15 cellular contexts compared by ENCODE assay signal in genomic region chr10:10911035-10911434, GRCh38.
A peak's percentile ranks its signal among the peaks of the same experiment; 100 is the strongest.
DNase-seq lines count a peak whose midpoint lies in the region; ATAC-seq and TF ChIP-seq lines count a peak whose summit lies in the region.
"Had no signal": no experiment of that assay in that cellular context is flagged by ENCODE, and none has a peak within 500 bp of the region (broad histone marks: within the 10 kb centered on the region; RNA-seq: fewer than 3 reads in every experiment).

No MANE protein-coding gene starts in this region.

- DNase-seq in PC-9, result no peak
- no peak for DNase-seq in esophagus squamous epithelium (lab: John Stamatoyannopoulos, UW)
- no peak for DNase-seq in cortex of kidney (lab: John Stamatoyannopoulos, UW)
- no peak for DNase-seq in CD4-positive, alpha-beta T cell
- no peak for DNase-seq in activated CD4-positive, alpha-beta T cell treated with anti-CD3 and anti-CD28 coated beads, Interleukin-2, amount 10 ng/mL, durations not matched to agents 24 days and 14 days
- no peak for DNase-seq in NCI-H1092 treated with DMSO at 0.1 percent for 48 hours (lab: John Stamatoyannopoulos, UW)
- DNase-seq: activated CD4-positive, alpha-beta memory T cell treated with anti-CD3 and anti-CD28 coated beads, Interleukin-2, amount 10 ng/mL, durations not matched to agents 7 days and 5 days; activated naive CD4-positive, alpha-beta T cell treated with anti-CD3 and anti-CD28 coated beads, Interleukin-2, amount 50 U/mL, for 16 hours; Kasumi-1; NCI-H2081 treated with DMSO at 0.1 percent for 48 hours; T-helper 1 cell had no signal

- H3K9me2 ChIP-seq in PC-9 (ENCODE audit: insufficient read depth), result no peaks in the 10 kb centered on the region

- no peaks in the 10 kb centered on the region for H3K79me2 ChIP-seq in PC-9 (ENCODE audit: low read depth)

- intact Hi-C loops in PC-9 (cut with micrococcal nuclease; ENCODE audit: unreplicated experiment), result loop anchor here (1.0 kb wide), 2 partner anchors 39 to 116 kb away; no protein-coding TSS in a partner anchor
- intact Hi-C loops in esophagus squamous epithelium (cut with DNase I), result no loop called here
- intact Hi-C loops in CD4-positive, alpha-beta T cell (cut with DNase I, micrococcal nuclease), result no loop called here
- intact Hi-C loops in activated CD4-positive, alpha-beta T cell treated with anti-CD3 and anti-CD28 coated beads, Interleukin-2, amount 10 ng/mL, durations not matched to agents 24 days and 14 days (cut with micrococcal nuclease), result no loop called here

- BruUV-seq in PC-9 (replicated peaks; lab: Mats Ljungman, UMichigan), result no TSS peak

- POLR2A ChIA-PET in PC-9 (lab: Charles Lee; ENCODE audit: unreplicated experiment), result no interaction called here
- POLR2A ChIA-PET in CD4-positive, alpha-beta T cell (lab: Charles Lee), result no interaction called here

- H3K27ac ChIP-seq in PC-9 (no peak overlapping the region), esophagus squamous epithelium (peak overlapping the region; percentile 35 to 79 (median 65)), temporal lobe (ENCODE audit: low read depth, low read length) (peak overlapping the region; percentile 27)
- H3K27ac ChIP-seq in CD4-positive, alpha-beta T cell (ENCODE audit: low read depth, low read length), result no peak overlapping the region
- H3K27ac ChIP-seq: BLaER1 treated with 17β-estradiol and CSF1 and Interleukin-3, amounts not matched to agents 10 nM and 100 nM; colonic mucosa had no signal

- CTCF ChIA-PET in PC-9 (lab: Charles Lee), result no interaction called here
- CTCF ChIA-PET in CD4-positive, alpha-beta T cell (lab: Charles Lee), result no interaction called here

- H3K4me2 ChIP-seq in PC-9, result peak overlapping the region; percentile 74

- no peaks in the 10 kb centered on the region for H3K9me3 Mint-ChIP-seq in nephron
- no peaks in the 10 kb centered on the region for H3K9me3 Mint-ChIP-seq in CD4-positive, alpha-beta T cell
- no peaks in the 10 kb centered on the region for H3K9me3 Mint-ChIP-seq in activated CD4-positive, alpha-beta T cell treated with anti-CD3 and anti-CD28 coated beads, Interleukin-2, amount 10 ng/mL, durations not matched to agents 24 days and 14 days
- H3K9me3 Mint-ChIP-seq: activated CD4-positive, alpha-beta memory T cell treated with anti-CD3 and anti-CD28 coated beads, Interleukin-2, amount 10 ng/mL, durations not matched to agents 7 days and 5 days had no signal

- H3K27ac Mint-ChIP-seq in nephron, result peak overlapping the region; percentile 79 to 92 (median 80)
- no peak overlapping the region for H3K27ac Mint-ChIP-seq in CD4-positive, alpha-beta T cell
- H3K27ac Mint-ChIP-seq in activated CD4-positive, alpha-beta T cell treated with anti-CD3 and anti-CD28 coated beads, Interleukin-2, amount 10 ng/mL, durations not matched to agents 24 days and 14 days, result no peak overlapping the region
- H3K27ac Mint-ChIP-seq: activated CD4-positive, alpha-beta memory T cell treated with anti-CD3 and anti-CD28 coated beads, Interleukin-2, amount 10 ng/mL, durations not matched to agents 7 days and 5 days had no signal

- H3F3A ChIP-seq in PC-9 (ENCODE audit: insufficient read depth, low read depth), result peaks cover 3% of the 10 kb centered on the region; the same call in 1 of the 2 replicates

- H3K27me3 ChIP-seq in PC-9 (ENCODE audit: insufficient read depth, low read depth), result no peaks in the 10 kb centered on the region
- H3K27me3 ChIP-seq in esophagus squamous epithelium, result no peaks in the 10 kb centered on the region
- H3K27me3 ChIP-seq in CD4-positive, alpha-beta T cell (ENCODE audit: control insufficient read depth, insufficient read depth, low read length), result peaks cover 3% of the 10 kb centered on the region
- H3K27me3 ChIP-seq: BLaER1 treated with 17β-estradiol and CSF1 and Interleukin-3, amounts not matched to agents 10 nM and 100 nM; colonic mucosa had no signal

- TF ChIP-seq CTCF in PC-9 (conservative IDR thresholded peaks at IDR 0.05) (no peak), esophagus squamous epithelium (IDR thresholded peaks at IDR 0.05) (no peak), nephron (IDR thresholded peaks at IDR 0.05; ENCODE audit: unreplicated experiment in 3 of 3) (no peak)
- TF ChIP-seq CTCF in CD4-positive, alpha-beta T cell (IDR thresholded peaks at IDR 0.05), result no peak

- H3K9me3 ChIP-seq in PC-9 (ENCODE audit: insufficient read depth, low read depth), result no peaks in the 10 kb centered on the region
- no peaks in the 10 kb centered on the region for H3K9me3 ChIP-seq in esophagus squamous epithelium
- H3K9me3 ChIP-seq in CD4-positive, alpha-beta T cell (ENCODE audit: control insufficient read depth, low read length), result no peaks in the 10 kb centered on the region
- H3K9me3 ChIP-seq: BLaER1 treated with 17β-estradiol and CSF1 and Interleukin-3, amounts not matched to agents 10 nM and 100 nM; colonic mucosa had no signal

- 46 to 76% methylated on average over 5 of the region's 5 CpGs for WGBS in esophagus squamous epithelium, 2 donors

- no peak for TF ChIP-seq POLR2A in esophagus squamous epithelium (IDR thresholded peaks at IDR 0.05)

- no peak for ATAC-seq in CD4-positive, alpha-beta T cell (ENCODE audit: poor library complexity)

- H4K20me1 ChIP-seq in PC-9 (ENCODE audit: insufficient read depth), result no peaks in the 10 kb centered on the region
- H4K20me1 ChIP-seq: BLaER1 treated with 17β-estradiol and CSF1 and Interleukin-3, amounts not matched to agents 10 nM and 100 nM had no signal

- peak overlapping the region; percentile 41 to 59 (median 58) for H3K4me3 Mint-ChIP-seq in nephron
- no peak overlapping the region for H3K4me3 Mint-ChIP-seq in CD4-positive, alpha-beta T cell
- H3K4me3 Mint-ChIP-seq in activated CD4-positive, alpha-beta T cell treated with anti-CD3 and anti-CD28 coated beads, Interleukin-2, amount 10 ng/mL, durations not matched to agents 24 days and 14 days, result no peak overlapping the region
- H3K4me3 Mint-ChIP-seq: activated CD4-positive, alpha-beta memory T cell treated with anti-CD3 and anti-CD28 coated beads, Interleukin-2, amount 10 ng/mL, durations not matched to agents 7 days and 5 days had no signal

- peak overlapping the region; percentile 66; the same call in 1 of the 2 replicates for H2AFZ ChIP-seq in PC-9

- H3K4me3 ChIP-seq in PC-9 (peak overlapping the region; percentile 46; the same call in 1 of the 2 replicates), esophagus squamous epithelium (peak overlapping the region in 3 of 4 donors; percentile 8 to 54 (median 27))
- H3K4me3 ChIP-seq: BLaER1 treated with 17β-estradiol and CSF1 and Interleukin-3, amounts not matched to agents 10 nM and 100 nM; colonic mucosa had no signal

- peaks cover 35% of the 10 kb centered on the region for H3K4me1 Mint-ChIP-seq in nephron
- no peaks in the 10 kb centered on the region for H3K4me1 Mint-ChIP-seq in CD4-positive, alpha-beta T cell (ENCODE audit: low read depth)
- H3K4me1 Mint-ChIP-seq in activated CD4-positive, alpha-beta T cell treated with anti-CD3 and anti-CD28 coated beads, Interleukin-2, amount 10 ng/mL, durations not matched to agents 24 days and 14 days, result peaks cover 3% of the 10 kb centered on the region

- H3K36me3 Mint-ChIP-seq in nephron (ENCODE audit: low read depth), result no peaks in the 10 kb centered on the region
- no peaks in the 10 kb centered on the region for H3K36me3 Mint-ChIP-seq in CD4-positive, alpha-beta T cell (ENCODE audit: low read depth)
- H3K36me3 Mint-ChIP-seq in activated CD4-positive, alpha-beta T cell treated with anti-CD3 and anti-CD28 coated beads, Interleukin-2, amount 10 ng/mL, durations not matched to agents 24 days and 14 days (ENCODE audit: low read depth), result no peaks in the 10 kb centered on the region

- H3K36me3 ChIP-seq in PC-9 (ENCODE audit: low read depth), result no peaks in the 10 kb centered on the region
- H3K36me3 ChIP-seq in esophagus squamous epithelium, result no peaks in the 10 kb centered on the region
- H3K36me3 ChIP-seq: BLaER1 treated with 17β-estradiol and CSF1 and Interleukin-3, amounts not matched to agents 10 nM and 100 nM; colonic mucosa had no signal

- H3K27me3 Mint-ChIP-seq in nephron (ENCODE audit: low read depth), result no peaks in the 10 kb centered on the region
- peaks cover 24% of the 10 kb centered on the region for H3K27me3 Mint-ChIP-seq in CD4-positive, alpha-beta T cell
- peaks cover 16% of the 10 kb centered on the region for H3K27me3 Mint-ChIP-seq in activated CD4-positive, alpha-beta T cell treated with anti-CD3 and anti-CD28 coated beads, Interleukin-2, amount 10 ng/mL, durations not matched to agents 24 days and 14 days

- H3K4me1 ChIP-seq in PC-9 (replicated peaks; ENCODE audit: insufficient read depth), result peaks cover 16% of the 10 kb centered on the region
- peaks cover 0 to 19% (median 3%) of the 10 kb centered on the region in 3 donors for H3K4me1 ChIP-seq in esophagus squamous epithelium
- H3K4me1 ChIP-seq: colonic mucosa had no signal

Comparison
In these comparisons a context has a peak if more than half of its experiments do, and no peak if none do; other contexts are left out.
1. H3K27ac ChIP-seq: peak in esophagus squamous epithelium (4 of 4) and temporal lobe (single experiment); none in PC-9 (single experiment) and CD4-positive, alpha-beta T cell (single experiment).
2. H3K27ac Mint-ChIP-seq: peak in nephron (3 of 3); none in CD4-positive, alpha-beta T cell (single experiment) and activated CD4-positive, alpha-beta T cell treated with anti-CD3 and anti-CD28 coated beads, Interleukin-2, amount 10 ng/mL, durations not matched to agents 24 days and 14 days (single experiment).
3. H3K4me3 Mint-ChIP-seq: peak in nephron (3 of 3); none in CD4-positive, alpha-beta T cell (single experiment) and activated CD4-positive, alpha-beta T cell treated with anti-CD3 and anti-CD28 coated beads, Interleukin-2, amount 10 ng/mL, durations not matched to agents 24 days and 14 days (single experiment).